In the genomic region with DNA sequence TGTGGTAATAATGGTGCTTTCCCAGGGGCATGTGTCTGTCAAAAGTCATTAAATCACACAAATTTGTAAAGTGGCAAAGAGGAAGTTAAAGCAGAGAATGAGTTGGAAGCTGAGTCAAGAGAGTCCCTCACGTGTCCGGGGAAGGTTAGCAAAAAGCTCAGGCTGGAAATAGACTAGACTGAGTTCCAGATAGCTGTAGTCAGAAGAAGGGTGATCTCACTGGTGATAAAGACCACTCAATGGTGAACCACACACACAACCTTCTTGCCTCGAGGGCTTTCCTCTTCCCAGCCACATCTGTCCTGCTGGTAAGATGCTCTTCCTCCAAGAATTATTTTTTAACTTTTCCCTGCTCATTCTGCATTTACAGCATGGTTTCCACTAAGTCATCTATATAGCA, we compare ENCODE assay signal across 6 cellular contexts. TPM values are rescaled to one million over a fixed set of nuclear protein-coding genes. Genes with fewer than 3 reads are reported as not detected.
"Had no signal": no experiment of that assay in that cellular context is flagged by ENCODE, and none has a peak within 500 bp of the region (broad histone marks: within the 10 kb centered on the region; RNA-seq: fewer than 3 reads in every experiment).

No MANE protein-coding gene starts in this region.

RNA-seq across cellular contexts. Expression of a gene that starts 20.0 kb away (rescaled TPM):
- total RNA-seq: activated CD4-positive, alpha-beta memory T cell treated with anti-CD3 and anti-CD28 coated beads for 36 hours; activated CD8-positive, alpha-beta memory T cell treated with anti-CD3 and anti-CD28 coated beads, Interleukin-2, amount 10 ng/mL, durations not matched to agents 7 days and 5 days; esophagus mucosa; lung microvascular endothelial cell; naive thymus-derived CD4-positive, alpha-beta T cell; subcutaneous adipose tissue had no signal
